ENCODE assay signal across 1 cellular context in genomic region chr11:47589504-47590025, GRCh38.
TF ChIP-seq lines count a peak whose summit lies in the region.

No MANE protein-coding gene starts in this region.

TF ChIP-seq in GM23338, 12 proteins besides CTCF, POLR2A, EP300 and RAD21:
- no peak for TF ChIP-seq STAT1 (IDR thresholded peaks at IDR 0.05; ENCODE audit: unreplicated experiment)
- TF ChIP-seq, protein P1, sequence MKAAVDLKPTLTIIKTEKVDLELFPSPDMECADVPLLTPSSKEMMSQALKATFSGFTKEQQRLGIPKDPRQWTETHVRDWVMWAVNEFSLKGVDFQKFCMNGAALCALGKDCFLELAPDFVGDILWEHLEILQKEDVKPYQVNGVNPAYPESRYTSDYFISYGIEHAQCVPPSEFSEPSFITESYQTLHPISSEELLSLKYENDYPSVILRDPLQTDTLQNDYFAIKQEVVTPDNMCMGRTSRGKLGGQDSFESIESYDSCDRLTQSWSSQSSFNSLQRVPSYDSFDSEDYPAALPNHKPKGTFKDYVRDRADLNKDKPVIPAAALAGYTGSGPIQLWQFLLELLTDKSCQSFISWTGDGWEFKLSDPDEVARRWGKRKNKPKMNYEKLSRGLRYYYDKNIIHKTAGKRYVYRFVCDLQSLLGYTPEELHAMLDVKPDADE (IDR thresholded peaks at IDR 0.05), result no peak
- no peak for TF ChIP-seq ZNF331 (CRISPR knock-in tag; IDR thresholded peaks at IDR 0.05; ENCODE audit: low read depth)
- TF ChIP-seq NANOG (IDR thresholded peaks at IDR 0.05; ENCODE audit: borderline replicate concordance), result no peak
- TF ChIP-seq, protein P2, sequence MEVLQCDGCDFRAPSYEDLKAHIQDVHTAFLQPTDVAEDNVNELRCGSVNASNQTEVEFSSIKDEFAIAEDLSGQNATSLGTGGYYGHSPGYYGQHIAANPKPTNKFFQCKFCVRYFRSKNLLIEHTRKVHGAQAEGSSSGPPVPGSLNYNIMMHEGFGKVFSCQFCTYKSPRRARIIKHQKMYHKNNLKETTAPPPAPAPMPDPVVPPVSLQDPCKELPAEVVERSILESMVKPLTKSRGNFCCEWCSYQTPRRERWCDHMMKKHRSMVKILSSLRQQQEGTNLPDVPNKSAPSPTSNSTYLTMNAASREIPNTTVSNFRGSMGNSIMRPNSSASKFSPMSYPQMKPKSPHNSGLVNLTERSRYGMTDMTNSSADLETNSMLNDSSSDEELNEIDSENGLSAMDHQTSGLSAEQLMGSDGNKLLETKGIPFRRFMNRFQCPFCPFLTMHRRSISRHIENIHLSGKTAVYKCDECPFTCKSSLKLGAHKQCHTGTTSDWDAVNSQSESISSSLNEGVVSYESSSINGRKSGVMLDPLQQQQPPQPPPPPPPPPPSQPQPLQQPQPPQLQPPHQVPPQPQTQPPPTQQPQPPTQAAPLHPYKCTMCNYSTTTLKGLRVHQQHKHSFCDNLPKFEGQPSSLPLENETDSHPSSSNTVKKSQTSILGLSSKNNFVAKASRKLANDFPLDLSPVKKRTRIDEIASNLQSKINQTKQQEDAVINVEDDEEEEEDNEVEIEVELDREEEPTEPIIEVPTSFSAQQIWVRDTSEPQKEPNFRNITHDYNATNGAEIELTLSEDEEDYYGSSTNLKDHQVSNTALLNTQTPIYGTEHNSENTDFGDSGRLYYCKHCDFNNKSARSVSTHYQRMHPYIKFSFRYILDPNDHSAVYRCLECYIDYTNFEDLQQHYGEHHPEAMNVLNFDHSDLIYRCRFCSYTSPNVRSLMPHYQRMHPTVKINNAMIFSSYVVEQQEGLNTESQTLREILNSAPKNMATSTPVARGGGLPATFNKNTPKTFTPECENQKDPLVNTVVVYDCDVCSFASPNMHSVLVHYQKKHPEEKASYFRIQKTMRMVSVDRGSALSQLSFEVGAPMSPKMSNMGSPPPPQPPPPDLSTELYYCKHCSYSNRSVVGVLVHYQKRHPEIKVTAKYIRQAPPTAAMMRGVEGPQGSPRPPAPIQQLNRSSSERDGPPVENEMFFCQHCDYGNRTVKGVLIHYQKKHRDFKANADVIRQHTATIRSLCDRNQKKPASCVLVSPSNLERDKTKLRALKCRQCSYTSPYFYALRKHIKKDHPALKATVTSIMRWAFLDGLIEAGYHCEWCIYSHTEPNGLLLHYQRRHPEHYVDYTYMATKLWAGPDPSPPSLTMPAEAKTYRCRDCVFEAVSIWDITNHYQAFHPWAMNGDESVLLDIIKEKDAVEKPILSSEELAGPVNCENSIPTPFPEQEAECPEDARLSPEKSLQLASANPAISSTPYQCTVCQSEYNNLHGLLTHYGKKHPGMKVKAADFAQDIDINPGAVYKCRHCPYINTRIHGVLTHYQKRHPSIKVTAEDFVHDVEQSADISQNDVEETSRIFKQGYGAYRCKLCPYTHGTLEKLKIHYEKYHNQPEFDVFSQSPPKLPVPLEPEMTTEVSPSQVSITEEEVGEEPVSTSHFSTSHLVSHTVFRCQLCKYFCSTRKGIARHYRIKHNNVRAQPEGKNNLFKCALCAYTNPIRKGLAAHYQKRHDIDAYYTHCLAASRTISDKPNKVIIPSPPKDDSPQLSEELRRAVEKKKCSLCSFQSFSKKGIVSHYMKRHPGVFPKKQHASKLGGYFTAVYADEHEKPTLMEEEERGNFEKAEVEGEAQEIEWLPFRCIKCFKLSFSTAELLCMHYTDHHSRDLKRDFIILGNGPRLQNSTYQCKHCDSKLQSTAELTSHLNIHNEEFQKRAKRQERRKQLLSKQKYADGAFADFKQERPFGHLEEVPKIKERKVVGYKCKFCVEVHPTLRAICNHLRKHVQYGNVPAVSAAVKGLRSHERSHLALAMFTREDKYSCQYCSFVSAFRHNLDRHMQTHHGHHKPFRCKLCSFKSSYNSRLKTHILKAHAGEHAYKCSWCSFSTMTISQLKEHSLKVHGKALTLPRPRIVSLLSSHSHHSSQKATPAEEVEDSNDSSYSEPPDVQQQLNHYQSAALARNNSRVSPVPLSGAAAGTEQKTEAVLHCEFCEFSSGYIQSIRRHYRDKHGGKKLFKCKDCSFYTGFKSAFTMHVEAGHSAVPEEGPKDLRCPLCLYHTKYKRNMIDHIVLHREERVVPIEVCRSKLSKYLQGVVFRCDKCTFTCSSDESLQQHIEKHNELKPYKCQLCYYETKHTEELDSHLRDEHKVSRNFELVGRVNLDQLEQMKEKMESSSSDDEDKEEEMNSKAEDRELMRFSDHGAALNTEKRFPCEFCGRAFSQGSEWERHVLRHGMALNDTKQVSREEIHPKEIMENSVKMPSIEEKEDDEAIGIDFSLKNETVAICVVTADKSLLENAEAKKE (CRISPR knock-in tag; IDR thresholded peaks at IDR 0.05), result no peak
- no peak; the same call in 1 of the 2 replicates for TF ChIP-seq CREB1 (CRISPR knock-in tag; IDR thresholded peaks at IDR 0.05; ENCODE audit: low read depth)
- no peak for TF ChIP-seq ZNF114 (CRISPR knock-in tag; IDR thresholded peaks at IDR 0.05)
- no peak for TF ChIP-seq EZH2 (IDR thresholded peaks at IDR 0.05; ENCODE audit: low read depth, unreplicated experiment)
- TF ChIP-seq, protein P3, sequence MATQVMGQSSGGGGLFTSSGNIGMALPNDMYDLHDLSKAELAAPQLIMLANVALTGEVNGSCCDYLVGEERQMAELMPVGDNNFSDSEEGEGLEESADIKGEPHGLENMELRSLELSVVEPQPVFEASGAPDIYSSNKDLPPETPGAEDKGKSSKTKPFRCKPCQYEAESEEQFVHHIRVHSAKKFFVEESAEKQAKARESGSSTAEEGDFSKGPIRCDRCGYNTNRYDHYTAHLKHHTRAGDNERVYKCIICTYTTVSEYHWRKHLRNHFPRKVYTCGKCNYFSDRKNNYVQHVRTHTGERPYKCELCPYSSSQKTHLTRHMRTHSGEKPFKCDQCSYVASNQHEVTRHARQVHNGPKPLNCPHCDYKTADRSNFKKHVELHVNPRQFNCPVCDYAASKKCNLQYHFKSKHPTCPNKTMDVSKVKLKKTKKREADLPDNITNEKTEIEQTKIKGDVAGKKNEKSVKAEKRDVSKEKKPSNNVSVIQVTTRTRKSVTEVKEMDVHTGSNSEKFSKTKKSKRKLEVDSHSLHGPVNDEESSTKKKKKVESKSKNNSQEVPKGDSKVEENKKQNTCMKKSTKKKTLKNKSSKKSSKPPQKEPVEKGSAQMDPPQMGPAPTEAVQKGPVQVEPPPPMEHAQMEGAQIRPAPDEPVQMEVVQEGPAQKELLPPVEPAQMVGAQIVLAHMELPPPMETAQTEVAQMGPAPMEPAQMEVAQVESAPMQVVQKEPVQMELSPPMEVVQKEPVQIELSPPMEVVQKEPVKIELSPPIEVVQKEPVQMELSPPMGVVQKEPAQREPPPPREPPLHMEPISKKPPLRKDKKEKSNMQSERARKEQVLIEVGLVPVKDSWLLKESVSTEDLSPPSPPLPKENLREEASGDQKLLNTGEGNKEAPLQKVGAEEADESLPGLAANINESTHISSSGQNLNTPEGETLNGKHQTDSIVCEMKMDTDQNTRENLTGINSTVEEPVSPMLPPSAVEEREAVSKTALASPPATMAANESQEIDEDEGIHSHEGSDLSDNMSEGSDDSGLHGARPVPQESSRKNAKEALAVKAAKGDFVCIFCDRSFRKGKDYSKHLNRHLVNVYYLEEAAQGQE (IDR thresholded peaks at IDR 0.05; ENCODE audit: unreplicated experiment), result no peak
- no peak for TF ChIP-seq EZH2phosphoT487 (IDR thresholded peaks at IDR 0.05; ENCODE audit: unreplicated experiment)
- no peak for TF ChIP-seq POLR2AphosphoS5 (IDR thresholded peaks at IDR 0.05; ENCODE audit: low read depth)
- no peak for TF ChIP-seq JUNB (IDR thresholded peaks at IDR 0.05; ENCODE audit: unreplicated experiment)
